In genomic region chr19:13038306-13039210, GRCh38 we compare ENCODE assay signal across 17 cellular contexts. TPM values are rescaled to one million over a fixed set of nuclear protein-coding genes. Genes with fewer than 3 reads are reported as not detected.
DNase-seq lines count a peak whose midpoint lies in the region; ATAC-seq and TF ChIP-seq lines count a peak whose summit lies in the region.
"Had no signal": no experiment of that assay in that cellular context is flagged by ENCODE, and none has a peak within 500 bp of the region (broad histone marks: within the 10 kb centered on the region; RNA-seq: fewer than 3 reads in every experiment).

No MANE protein-coding gene starts in this region.

- intact Hi-C loops in activated naive CD4-positive, alpha-beta T cell treated with anti-CD3 and anti-CD28 coated beads for 36 hours (cut with micrococcal nuclease) = no loop called here
- intact Hi-C loops in mammary epithelial cell (cut with micrococcal nuclease) = no loop called here
- intact Hi-C loops in lower lobe of right lung (cut with DNase I) = no loop called here

- no peaks in the 10 kb centered on the region for H3K27me3 ChIP-seq in mammary epithelial cell (ENCODE audit: insufficient read depth, low read length)
- no peaks in the 10 kb centered on the region for H3K27me3 ChIP-seq in lower lobe of right lung (ENCODE audit: low read depth)
- no peaks in the 10 kb centered on the region for H3K27me3 ChIP-seq in upper lobe of left lung
- no peaks in the 10 kb centered on the region for H3K27me3 ChIP-seq in effector memory CD4-positive, alpha-beta T cell (replicated peaks; ENCODE audit: control insufficient read depth, insufficient read depth, low read length, poor library complexity, severe bottlenecking)

- H3K4me1 Mint-ChIP-seq in activated naive CD4-positive, alpha-beta T cell treated with anti-CD3 and anti-CD28 coated beads, Interleukin-2, amount 50 U/mL, for 24 hours = peaks cover 5% of the 10 kb centered on the region
- no peaks in the 10 kb centered on the region for H3K4me1 Mint-ChIP-seq in activated naive CD4-positive, alpha-beta T cell treated with anti-CD3 and anti-CD28 coated beads for 36 hours (ENCODE audit: low read depth)
- H3K4me1 Mint-ChIP-seq in activated T-cell treated with anti-CD3 and anti-CD28 coated beads, Interleukin-2, amount 50 U/mL, for 72 hours (ENCODE audit: low read depth) = peaks cover 18% of the 10 kb centered on the region
- H3K4me1 Mint-ChIP-seq: activated B cell treated with CpG ODN at 0.5 μM for 24 hours had no signal

- no peaks in the 10 kb centered on the region for H3K27me3 Mint-ChIP-seq in activated naive CD4-positive, alpha-beta T cell treated with anti-CD3 and anti-CD28 coated beads, Interleukin-2, amount 50 U/mL, for 24 hours
- H3K27me3 Mint-ChIP-seq in activated naive CD4-positive, alpha-beta T cell treated with anti-CD3 and anti-CD28 coated beads for 36 hours (ENCODE audit: low read depth) = no peaks in the 10 kb centered on the region
- no peaks in the 10 kb centered on the region for H3K27me3 Mint-ChIP-seq in activated T-cell treated with anti-CD3 and anti-CD28 coated beads, Interleukin-2, amount 50 U/mL, for 72 hours (ENCODE audit: low read depth)

- H3K9ac ChIP-seq in mammary epithelial cell (ENCODE audit: insufficient read depth, low read length) = no peak overlapping the region

- TF ChIP-seq CTCF in mammary epithelial cell (conservative IDR thresholded peaks at IDR 0.05 in 1 of 2, IDR thresholded peaks at IDR 0.05 in 1 of 2; ENCODE audit: extremely low read depth in 1 of 2, insufficient read depth in 1 of 2, low read depth in 1 of 2, low read length in 2 of 2) (no peak), lower lobe of right lung (IDR thresholded peaks at IDR 0.05) (no peak), upper lobe of left lung (IDR thresholded peaks at IDR 0.05) (no peak)

- CTCF ChIA-PET in activated naive CD4-positive, alpha-beta T cell treated with anti-CD3 and anti-CD28 coated beads for 36 hours (lab: Charles Lee) = interaction anchor here (0.6 to 1.8 kb wide), 5 partner anchors 23 to 302 kb away, joined by 3 to 7 read pairs (median 4); no protein-coding TSS in a partner anchor
- CTCF ChIA-PET in mammary epithelial cell (lab: Charles Lee; ENCODE audit: low non-redundant PET) = no interaction called here

- H4K20me1 ChIP-seq in mammary epithelial cell (ENCODE audit: insufficient read depth, low read length) = no peaks in the 10 kb centered on the region

- no peak for ATAC-seq in lower lobe of right lung
- no peak for ATAC-seq in upper lobe of left lung (ENCODE audit: low FRiP score in 2 of 2)
- ATAC-seq in activated T-cell treated with anti-CD3 and anti-CD28 coated beads, Interleukin-2, amount 50 U/mL, for 72 hours (replicated peaks in 1 of 2) = no peak
- ATAC-seq: effector memory CD8-positive, alpha-beta T cell; GM12878 had no signal

- dilution Hi-C loops in mammary epithelial cell (cut with HindIII; ENCODE audit: low sequenced_read_pairs) = no loop called here

- no peak for DNase-seq in activated naive CD4-positive, alpha-beta T cell treated with anti-CD3 and anti-CD28 coated beads for 36 hours
- DNase-seq in mammary epithelial cell (no peak), lower lobe of right lung (no peak), upper lobe of left lung (no peak), AML-193 (lab: John Stamatoyannopoulos, UW) (no peak)
- DNase-seq in activated T-cell treated with anti-CD3 and anti-CD28 coated beads, Interleukin-2, amount 50 U/mL, for 72 hours = no peak
- DNase-seq in effector memory CD4-positive, alpha-beta T cell = no peak
- DNase-seq: activated B cell treated with CpG ODN at 0.5 μM for 24 hours; activated CD8-positive, alpha-beta memory T cell treated with anti-CD3 and anti-CD28 coated beads, Interleukin-2, amount 50 U/mL, for 48 hours; amniotic stem cell; effector memory CD8-positive, alpha-beta T cell; NCI-H1694 treated with DMSO at 0.1 percent for 48 hours; NCI-H526 treated with DMSO at 0.1 percent for 48 hours; trophoblast cell had no signal

- H3K9me3 ChIP-seq in mammary epithelial cell (replicated peaks; ENCODE audit: insufficient read depth, low read length) = no peaks in the 10 kb centered on the region
- no peaks in the 10 kb centered on the region for H3K9me3 ChIP-seq in lower lobe of right lung
- no peaks in the 10 kb centered on the region for H3K9me3 ChIP-seq in upper lobe of left lung
- H3K9me3 ChIP-seq in effector memory CD4-positive, alpha-beta T cell (ENCODE audit: control insufficient read depth, low read length) = no peaks in the 10 kb centered on the region
- H3K9me3 ChIP-seq: HAP-1 had no signal

- no peak overlapping the region for H3K4me3 ChIP-seq in mammary epithelial cell (replicated peaks in 1 of 3; ENCODE audit: insufficient read depth in 1 of 3, low read depth in 2 of 3, low read length in 3 of 3)
- H3K4me3 ChIP-seq in lower lobe of right lung = no peak overlapping the region
- no peak overlapping the region for H3K4me3 ChIP-seq in upper lobe of left lung
- no peak overlapping the region for H3K4me3 ChIP-seq in effector memory CD4-positive, alpha-beta T cell (ENCODE audit: insufficient read depth, low read depth, low read length, poor library complexity, severe bottlenecking)
- H3K4me3 ChIP-seq: GM12878, HAP-1 had no signal

- in situ Hi-C loops in mammary epithelial cell (cut with MboI; ENCODE audit: low sequenced_read_pairs in 2 of 2) = no loop called here

- H2AFZ ChIP-seq in mammary epithelial cell (ENCODE audit: low read depth, low read length) = no peak overlapping the region

- no peak for TF ChIP-seq POLR2A in upper lobe of left lung (IDR thresholded peaks at IDR 0.05)

- no peaks in the 10 kb centered on the region for H3K36me3 Mint-ChIP-seq in activated naive CD4-positive, alpha-beta T cell treated with anti-CD3 and anti-CD28 coated beads, Interleukin-2, amount 50 U/mL, for 24 hours
- H3K36me3 Mint-ChIP-seq in activated naive CD4-positive, alpha-beta T cell treated with anti-CD3 and anti-CD28 coated beads for 36 hours (ENCODE audit: low read depth) = no peaks in the 10 kb centered on the region
- H3K36me3 Mint-ChIP-seq in activated T-cell treated with anti-CD3 and anti-CD28 coated beads, Interleukin-2, amount 50 U/mL, for 72 hours (ENCODE audit: insufficient read depth in 2 of 2) = no peaks in the 10 kb centered on the region

- TF ChIP-seq EP300 in upper lobe of left lung (IDR thresholded peaks at IDR 0.05) = no peak

- 59% methylated on average over 13 of the region's 13 CpGs for WGBS in mammary epithelial cell (ENCODE audit: low coverage, missing lambda C conversion rate)
- WGBS in upper lobe of left lung, 2 donors = 83 to 89% methylated on average over 13 of the region's 13 CpGs

- no peaks in the 10 kb centered on the region for H3K9me3 Mint-ChIP-seq in activated naive CD4-positive, alpha-beta T cell treated with anti-CD3 and anti-CD28 coated beads, Interleukin-2, amount 50 U/mL, for 24 hours
- no peaks in the 10 kb centered on the region for H3K9me3 Mint-ChIP-seq in activated naive CD4-positive, alpha-beta T cell treated with anti-CD3 and anti-CD28 coated beads for 36 hours
- no peaks in the 10 kb centered on the region for H3K9me3 Mint-ChIP-seq in activated T-cell treated with anti-CD3 and anti-CD28 coated beads, Interleukin-2, amount 50 U/mL, for 72 hours
- H3K9me3 Mint-ChIP-seq: activated B cell treated with CpG ODN at 0.5 μM for 24 hours; effector memory CD8-positive, alpha-beta T cell had no signal

- H3K4me2 ChIP-seq in mammary epithelial cell (ENCODE audit: insufficient read depth, low read depth, low read length) = no peak overlapping the region

- H3K4me3 Mint-ChIP-seq in activated naive CD4-positive, alpha-beta T cell treated with anti-CD3 and anti-CD28 coated beads, Interleukin-2, amount 50 U/mL, for 24 hours = no peak overlapping the region
- no peak overlapping the region for H3K4me3 Mint-ChIP-seq in activated naive CD4-positive, alpha-beta T cell treated with anti-CD3 and anti-CD28 coated beads for 36 hours
- no peak overlapping the region for H3K4me3 Mint-ChIP-seq in activated T-cell treated with anti-CD3 and anti-CD28 coated beads, Interleukin-2, amount 50 U/mL, for 72 hours
- H3K4me3 Mint-ChIP-seq: activated B cell treated with CpG ODN at 0.5 μM for 24 hours; effector memory CD8-positive, alpha-beta T cell had no signal

- H3K27ac Mint-ChIP-seq in activated naive CD4-positive, alpha-beta T cell treated with anti-CD3 and anti-CD28 coated beads, Interleukin-2, amount 50 U/mL, for 24 hours = peak overlapping the region; percentile 5
- H3K27ac Mint-ChIP-seq in activated naive CD4-positive, alpha-beta T cell treated with anti-CD3 and anti-CD28 coated beads for 36 hours = no peak overlapping the region
- no peak overlapping the region for H3K27ac Mint-ChIP-seq in activated T-cell treated with anti-CD3 and anti-CD28 coated beads, Interleukin-2, amount 50 U/mL, for 72 hours
- H3K27ac Mint-ChIP-seq: activated B cell treated with CpG ODN at 0.5 μM for 24 hours; effector memory CD8-positive, alpha-beta T cell had no signal

- peaks cover 75% of the 10 kb centered on the region for H3K4me1 ChIP-seq in mammary epithelial cell (ENCODE audit: insufficient read depth, low read length)
- H3K4me1 ChIP-seq in lower lobe of right lung = peaks cover 97% of the 10 kb centered on the region
- peaks cover 77 to 93% (median 87%) of the 10 kb centered on the region in 4 donors for H3K4me1 ChIP-seq in upper lobe of left lung
- H3K4me1 ChIP-seq in effector memory CD4-positive, alpha-beta T cell (ENCODE audit: control insufficient read depth, insufficient read depth, low read length, poor library complexity, severe bottlenecking) = no peaks in the 10 kb centered on the region

- H3K36me3 ChIP-seq in mammary epithelial cell (ENCODE audit: insufficient read depth, low read length) = peaks cover 2% of the 10 kb centered on the region
- H3K36me3 ChIP-seq in lower lobe of right lung = no peaks in the 10 kb centered on the region
- no peaks in the 10 kb centered on the region for H3K36me3 ChIP-seq in upper lobe of left lung
- no peaks in the 10 kb centered on the region for H3K36me3 ChIP-seq in effector memory CD4-positive, alpha-beta T cell (ENCODE audit: control insufficient read depth, insufficient read depth, low read length)
- H3K36me3 ChIP-seq: HAP-1 had no signal

- peak overlapping the region; percentile 97 for H3K27ac ChIP-seq in mammary epithelial cell (ENCODE audit: insufficient read depth, low read depth, low read length)
- peak overlapping the region; percentile 78 for H3K27ac ChIP-seq in lower lobe of right lung
- H3K27ac ChIP-seq in upper lobe of left lung = peak overlapping the region; percentile 68 to 89 (median 78)
- no peak overlapping the region for H3K27ac ChIP-seq in effector memory CD4-positive, alpha-beta T cell (ENCODE audit: insufficient read depth, low read length, poor library complexity, severe bottlenecking)

- no TSS peak for BruUV-seq in mammary epithelial cell (replicated peaks; lab: Mats Ljungman, UMichigan)

- H3K79me2 ChIP-seq in mammary epithelial cell (ENCODE audit: insufficient read depth, low read length) = peaks cover 83% of the 10 kb centered on the region

RNA-seq across cellular contexts. Expression of gene NFIX, which starts 43.3 kb away (rescaled TPM):
- total RNA-seq in activated naive CD4-positive, alpha-beta T cell treated with anti-CD3 and anti-CD28 coated beads for 36 hours = 1 to 10 TPM; 6.2 to 6.4 TPM
- 10 to 100 TPM; 43.2 to 76.1 TPM for total RNA-seq in mammary epithelial cell
- 24.5 TPM for polyA plus RNA-seq in mammary epithelial cell
- 215 TPM for polyA minus RNA-seq in mammary epithelial cell
- total RNA-seq in lower lobe of right lung = 146 TPM
- total RNA-seq in upper lobe of left lung = 100 to 1,000 TPM in 3 of 6 donors, 10 to 100 TPM in 3; 64.0 to 188 (median 107) TPM
- total RNA-seq in activated T-cell treated with anti-CD3 and anti-CD28 coated beads, Interleukin-2, amount 50 U/mL, for 72 hours = 1 to 10 TPM; 2.2 to 2.8 TPM

Comparison
In these comparisons a context has a peak if more than half of its experiments do, and no peak if none do; other contexts are left out.
1. RNA of gene NFIX, which starts 43.3 kb away (total RNA-seq): 146 TPM in lower lobe of right lung (single experiment), 64.0 to 188 TPM in upper lobe of left lung and 43.2 to 76.1 TPM in mammary epithelial cell; 6.2 to 6.4 TPM in activated naive CD4-positive, alpha-beta T cell treated with anti-CD3 and anti-CD28 coated beads for 36 hours and 2.2 to 2.8 TPM in activated T-cell treated with anti-CD3 and anti-CD28 coated beads, Interleukin-2, amount 50 U/mL, for 72 hours; every median in the first group is over 4 times any median in the second.